ENCODE assay signal across 8 cellular contexts in genomic region chr17:48215583-48216139, GRCh38.
DNase-seq lines count a peak whose midpoint lies in the region; ATAC-seq and TF ChIP-seq lines count a peak whose summit lies in the region.

No MANE protein-coding gene starts in this region.

- ATAC-seq in HG03439 (IDR thresholded peaks at IDR 0.05; ENCODE audit: unreplicated experiment), result no peak
- no peak for ATAC-seq in HG02798 (IDR thresholded peaks at IDR 0.05; ENCODE audit: poor library complexity, unreplicated experiment)

- H3K4me3 Mint-ChIP-seq in progenitor cell of endocrine pancreas (ENCODE audit: low read depth), result no peak overlapping the region
- H3K4me3 Mint-ChIP-seq in immature natural killer cell, result no peak overlapping the region

- H3K27me3 Mint-ChIP-seq in progenitor cell of endocrine pancreas, result peaks cover 12% of the 10 kb centered on the region
- H3K27me3 Mint-ChIP-seq in immature natural killer cell (ENCODE audit: low read depth in 3 of 3), result peaks cover 0 to 7% (median 1%) of the 10 kb centered on the region in 3 donors

- H3K36me3 ChIP-seq in H7 (replicated peaks; ENCODE audit: control insufficient read depth, insufficient read depth, low read length), result no peaks in the 10 kb centered on the region

- H3K4me3 ChIP-seq in H7 (ENCODE audit: insufficient read depth, low read depth, low read length), result no peak overlapping the region

- H3K9me3 Mint-ChIP-seq in progenitor cell of endocrine pancreas (ENCODE audit: low read depth), result no peaks in the 10 kb centered on the region
- H3K9me3 Mint-ChIP-seq in immature natural killer cell, result no peaks in the 10 kb centered on the region

- H3K27ac Mint-ChIP-seq in progenitor cell of endocrine pancreas (no peak overlapping the region), immature natural killer cell (peak overlapping the region in 3 of 6 donors; percentile 5 to 76 (median 56))

- TF ChIP-seq CTCF in progenitor cell of endocrine pancreas (IDR thresholded peaks at IDR 0.05; ENCODE audit: unreplicated experiment), result peak; percentile 48

- H3K4me1 Mint-ChIP-seq in progenitor cell of endocrine pancreas (ENCODE audit: low read depth), result peaks cover 43% of the 10 kb centered on the region
- H3K4me1 Mint-ChIP-seq in immature natural killer cell, result peaks cover 27 to 71% of the 10 kb centered on the region in 2 donors

- H3K27me3 ChIP-seq in H7 (ENCODE audit: control insufficient read depth, insufficient read depth, low read length), result no peaks in the 10 kb centered on the region

- DNase-seq in Ammon's horn (ENCODE audit: low spot score) (peak; percentile 3), H7 (peak; percentile 62), NCI-H748 treated with DMSO at 0.1 percent for 48 hours (lab: John Stamatoyannopoulos, UW) (peak; percentile 56), ecto neural progenitor cell (ENCODE audit: low spot score) (peak; percentile 68), progenitor cell of endocrine pancreas (ENCODE audit: low spot score, unreplicated experiment) (no peak), immature natural killer cell (no peak)

- H3K36me3 Mint-ChIP-seq in progenitor cell of endocrine pancreas (ENCODE audit: insufficient read depth), result no peaks in the 10 kb centered on the region
- H3K36me3 Mint-ChIP-seq in immature natural killer cell, result peaks cover 0 to 11% (median 8%) of the 10 kb centered on the region in 3 donors

Comparison
In these comparisons a context has a peak if more than half of its experiments do, and no peak if none do; other contexts are left out.
1. DNase-seq: peak in Ammon's horn (single experiment), H7 (single experiment), NCI-H748 treated with DMSO at 0.1 percent for 48 hours (single experiment) and ecto neural progenitor cell (single experiment); none in progenitor cell of endocrine pancreas (single experiment) and immature natural killer cell (0 of 3).